14 cellular contexts compared by ENCODE assay signal in genomic region chr18:45046226-45046625, GRCh38.
"Had no signal": no experiment of that assay in that cellular context is flagged by ENCODE, and none has a peak within 500 bp of the region (broad histone marks: within the 10 kb centered on the region; RNA-seq: fewer than 3 reads in every experiment).

No MANE protein-coding gene starts in this region.

- ATAC-seq: activated naive CD4-positive, alpha-beta T cell treated with anti-CD3 and anti-CD28 coated beads, Interleukin-2, amount 50 U/mL, for 72 hours had no signal

- H3K4me3 Mint-ChIP-seq: activated B cell treated with CpG ODN at 0.5 μM for 24 hours; activated CD4-positive, alpha-beta memory T cell treated with anti-CD3 and anti-CD28 coated beads for 36 hours; activated T-helper 1 cell treated with anti-CD3 and anti-CD28 coated beads, Interleukin-12 subunit alpha, Interleukin-12 subunit beta, Interleukin-2, Interleukin-4 antibody, amounts not matched to agents 30 ng/mL and 10 ng/mL and 1 ng/mL, durations not matched to agents 14 hours and 24 hours and 36 hours; natural killer cell treated with Interleukin-12 subunit alpha and Interleukin-12 subunit beta and Interleukin-15 and Interleukin-18, amount 100 ng/mL, for 72 hours had no signal

- H3K27ac Mint-ChIP-seq: activated B cell treated with CpG ODN at 0.5 μM for 24 hours; activated CD4-positive, alpha-beta memory T cell treated with anti-CD3 and anti-CD28 coated beads for 36 hours; activated naive CD4-positive, alpha-beta T cell treated with anti-CD3 and anti-CD28 coated beads, Interleukin-2, amount 50 U/mL, for 72 hours; activated T-helper 1 cell treated with anti-CD3 and anti-CD28 coated beads, Interleukin-12 subunit alpha, Interleukin-12 subunit beta, Interleukin-2, Interleukin-4 antibody, amounts not matched to agents 30 ng/mL and 10 ng/mL and 1 ng/mL, durations not matched to agents 14 hours and 24 hours and 36 hours; natural killer cell treated with Interleukin-12 subunit alpha and Interleukin-12 subunit beta and Interleukin-15 and Interleukin-18, amount 100 ng/mL, for 72 hours had no signal

- H3K9me3 Mint-ChIP-seq: activated B cell treated with CpG ODN at 0.5 μM for 24 hours; activated CD4-positive, alpha-beta memory T cell treated with anti-CD3 and anti-CD28 coated beads for 36 hours; activated T-helper 1 cell treated with anti-CD3 and anti-CD28 coated beads, Interleukin-12 subunit alpha, Interleukin-12 subunit beta, Interleukin-2, Interleukin-4 antibody, amounts not matched to agents 30 ng/mL and 10 ng/mL and 1 ng/mL, durations not matched to agents 14 hours and 24 hours and 36 hours; natural killer cell treated with Interleukin-12 subunit alpha and Interleukin-12 subunit beta and Interleukin-15 and Interleukin-18, amount 100 ng/mL, for 72 hours had no signal

- H3K27me3 Mint-ChIP-seq: activated B cell treated with CpG ODN at 0.5 μM for 24 hours; natural killer cell treated with Interleukin-12 subunit alpha and Interleukin-12 subunit beta and Interleukin-15 and Interleukin-18, amount 100 ng/mL, for 72 hours had no signal

- H3K27ac ChIP-seq: parathyroid adenoma had no signal

- H3K36me3 Mint-ChIP-seq: activated CD4-positive, alpha-beta memory T cell treated with anti-CD3 and anti-CD28 coated beads for 36 hours; activated naive CD4-positive, alpha-beta T cell treated with anti-CD3 and anti-CD28 coated beads, Interleukin-2, amount 50 U/mL, for 72 hours had no signal

- DNase-seq: activated B cell treated with CpG ODN at 0.5 μM for 24 hours; activated CD4-positive, alpha-beta memory T cell treated with anti-CD3 and anti-CD28 coated beads for 36 hours; activated CD4-positive, alpha-beta T cell treated with anti-CD3 and anti-CD28 coated beads for 4 hours; activated gamma-delta T cell treated with Interleukin-2 at 50 U/mL for 16 hours; activated T-cell treated with anti-CD3 and anti-CD28 coated beads for 4 hours; foreskin melanocyte; glutamatergic neuron; hippocampal formation; stimulated activated naive CD4-positive, alpha-beta T cell had no signal

- H3K4me1 ChIP-seq: parathyroid adenoma had no signal

- H3K4me3 ChIP-seq: lung had no signal
